8 cellular contexts compared by ENCODE assay signal in genomic region chr16:75265911-75266701, GRCh38. TPM values are rescaled to one million over a fixed set of nuclear protein-coding genes. Genes with fewer than 3 reads are reported as not detected.
A peak's percentile ranks its signal among the peaks of the same experiment; 100 is the strongest.
DNase-seq lines count a peak whose midpoint lies in the region; ATAC-seq and TF ChIP-seq lines count a peak whose summit lies in the region.

No MANE protein-coding gene starts in this region.

- H3K27me3 ChIP-seq in esophagus muscularis mucosa (no peaks in the 10 kb centered on the region), mucosa of stomach (ENCODE audit: control insufficient read depth, insufficient read depth, low read length) (peaks cover 3% of the 10 kb centered on the region), uterus (no peaks in the 10 kb centered on the region)

- no peak for TF ChIP-seq CTCF in esophagus muscularis mucosa (IDR thresholded peaks at IDR 0.05)
- TF ChIP-seq CTCF in uterus (IDR thresholded peaks at IDR 0.05), result no peak

- H3K9me3 ChIP-seq in esophagus muscularis mucosa (no peaks in the 10 kb centered on the region), mucosa of stomach (ENCODE audit: control insufficient read depth, low read length) (no peaks in the 10 kb centered on the region), uterus (no peaks in the 10 kb centered on the region)

- WGBS in esophagus muscularis mucosa, result 12% methylated on average over 26 of the region's 62 CpGs

- intact Hi-C loops in esophagus muscularis mucosa (cut with DNase I), result loop anchor here (2.0 kb wide), 1 partner anchor 15 kb away; the partner anchor contains the start of gene BCAR1
- intact Hi-C loops in uterus (cut with DNase I; ENCODE audit: low total_unique reads), result no loop called here

- no peak for TF ChIP-seq POLR2A in esophagus muscularis mucosa (IDR thresholded peaks at IDR 0.05; ENCODE audit: low read depth)
- peak; percentile 52 to 75 for TF ChIP-seq POLR2A in uterus (IDR thresholded peaks at IDR 0.05)

- peaks cover 62 to 66% (median 65%) of the 10 kb centered on the region in 4 donors for H3K4me1 ChIP-seq in esophagus muscularis mucosa
- peaks cover 54% of the 10 kb centered on the region for H3K4me1 ChIP-seq in mucosa of stomach (ENCODE audit: control insufficient read depth, insufficient read depth, low read length)
- H3K4me1 ChIP-seq in uterus, result peaks cover 0 to 16% of the 10 kb centered on the region in 2 donors

- H3K9ac ChIP-seq in mucosa of stomach (ENCODE audit: low read length), result peak overlapping the region; percentile 99

- ATAC-seq in GM21360 (IDR thresholded peaks at IDR 0.05; ENCODE audit: unreplicated experiment), result peak; percentile 57
- peak; percentile 74 for ATAC-seq in HG03565 (IDR thresholded peaks at IDR 0.05; ENCODE audit: unreplicated experiment)

- no peak for TF ChIP-seq EP300 in esophagus muscularis mucosa (IDR thresholded peaks at IDR 0.05)

- H3K27ac ChIP-seq in esophagus muscularis mucosa (replicated peaks in 1 of 4) (peak overlapping the region; percentile 91 to 93 (median 93)), uterus (peak overlapping the region; percentile 84 to 91)

- peaks cover 0 to 5% (median 0%) of the 10 kb centered on the region in 4 donors for H3K36me3 ChIP-seq in esophagus muscularis mucosa
- no peaks in the 10 kb centered on the region for H3K36me3 ChIP-seq in mucosa of stomach (ENCODE audit: control insufficient read depth, insufficient read depth, low read length)
- H3K36me3 ChIP-seq in uterus, result no peaks in the 10 kb centered on the region

- DNase-seq in NCI-H1417 (lab: John Stamatoyannopoulos, UW) (peak; percentile 53 to 80 (median 63)), NCI-H1417 treated with DMSO at 0.1 percent for 48 hours (lab: John Stamatoyannopoulos, UW) (no peak), T1000 (lab: John Stamatoyannopoulos, UW) (peak; percentile 39), esophagus muscularis mucosa (ENCODE audit: extremely low spot score) (no peak), uterus (peak; percentile 80 to 84)

- H3K4me3 ChIP-seq in esophagus muscularis mucosa (peak overlapping the region; percentile 86 to 99 (median 92)), mucosa of stomach (ENCODE audit: low read length) (peak overlapping the region; percentile 46), uterus (peak overlapping the region; percentile 73 to 76)

RNA-seq across cellular contexts. Expression of gene BCAR1, which starts 14.7 kb away (rescaled TPM):
- total RNA-seq in esophagus muscularis mucosa (10 to 100 TPM; 31.6 to 67.1 (median 54.8) TPM), uterus (100 to 1,000 TPM in 1 of 4 donors, 10 to 100 TPM in 3; 42.8 to 104 (median 47.2) TPM)

RNA-seq across cellular contexts. Expression of gene CTRB1, which starts 47.3 kb away (rescaled TPM):
- total RNA-seq in esophagus muscularis mucosa (not detected), uterus (not detected)

RNA-seq across cellular contexts. Expression of gene CTRB2, which starts 59.1 kb away (rescaled TPM):
- total RNA-seq in esophagus muscularis mucosa (not detected), uterus (not detected)

Comparison
In these comparisons a context has a peak if more than half of its experiments do, and no peak if none do; other contexts are left out.
1. DNase-seq: peak in NCI-H1417 (3 of 3), T1000 (single experiment) and uterus (2 of 2); none in NCI-H1417 treated with DMSO at 0.1 percent for 48 hours (single experiment) and esophagus muscularis mucosa (single experiment).
2. Peak in every context shown above with its lines, with median percentiles within 50 percentile points of each other: H3K4me3 ChIP-seq.